In the genomic region with DNA sequence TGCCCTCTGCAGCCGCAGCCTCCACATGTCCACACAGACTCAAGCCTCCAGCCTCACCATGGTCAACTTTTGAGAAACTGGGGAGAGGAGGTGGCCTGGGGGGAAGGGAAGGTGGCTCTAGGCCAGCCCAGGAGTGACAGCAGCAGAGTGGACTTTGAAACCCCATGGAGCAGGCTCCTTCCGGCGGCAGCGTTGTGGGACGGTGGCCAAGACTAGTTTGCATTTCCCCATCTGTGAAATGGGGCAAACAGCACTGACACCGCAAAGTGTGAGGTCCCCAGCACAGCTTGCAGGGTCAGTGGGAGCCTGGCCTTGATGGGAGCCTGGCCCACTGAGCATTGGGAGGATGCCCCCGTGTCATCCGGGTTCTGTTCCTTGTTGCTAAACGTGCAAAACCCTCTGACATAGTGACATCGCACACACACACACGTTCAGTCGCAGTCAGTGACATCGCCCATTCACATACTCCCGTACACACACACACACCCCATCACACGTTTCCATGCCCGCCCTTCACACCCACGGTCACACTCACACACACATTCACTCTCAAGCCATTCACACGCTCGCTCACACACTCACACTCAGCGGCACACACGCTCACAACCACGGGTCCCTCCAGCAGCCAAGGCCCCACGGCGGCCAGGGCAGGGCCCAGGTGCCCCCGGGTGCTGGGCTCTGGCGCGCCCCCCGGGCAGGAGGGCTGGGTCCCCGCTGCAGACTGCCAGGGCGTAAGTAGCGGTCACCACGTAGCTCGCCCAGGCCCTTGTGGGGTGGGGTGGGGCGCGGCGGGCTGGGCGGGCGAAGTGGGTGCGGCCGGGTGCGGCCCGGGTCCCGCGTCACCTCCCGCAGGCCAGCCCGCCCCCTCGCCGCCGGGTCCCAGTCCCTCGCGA, we compare ENCODE assay signal across 8 cellular contexts. TPM values are rescaled to one million over a fixed set of nuclear protein-coding genes. Genes with fewer than 3 reads are reported as not detected.
DNase-seq lines count a peak whose midpoint lies in the region; ATAC-seq and TF ChIP-seq lines count a peak whose summit lies in the region.

No MANE protein-coding gene starts in this region.

- intact Hi-C loops in tibial artery (cut with DNase I; ENCODE audit: low total_unique reads), result no loop called here

- H3K36me3 ChIP-seq in CD8-positive, alpha-beta memory T cell (ENCODE audit: insufficient read depth, low read length), result no peaks in the 10 kb centered on the region
- H3K36me3 ChIP-seq in HUES6 (ENCODE audit: control insufficient read depth, insufficient read depth, low read length) (no peaks in the 10 kb centered on the region), mucosa of stomach (ENCODE audit: control insufficient read depth, insufficient read depth, low read length) (no peaks in the 10 kb centered on the region), tibial artery (no peaks in the 10 kb centered on the region)

- TF ChIP-seq CTCF in epithelial cell of esophagus (IDR thresholded peaks at IDR 0.05; ENCODE audit: insufficient read depth, low read depth, low read length, missing control alignments) (no peak), tibial artery (IDR thresholded peaks at IDR 0.05) (no peak)

- H3K4me1 ChIP-seq in CD8-positive, alpha-beta memory T cell (ENCODE audit: insufficient read depth, low read length), result peaks cover 37% of the 10 kb centered on the region
- peaks cover 24% of the 10 kb centered on the region for H3K4me1 ChIP-seq in HUES6 (ENCODE audit: control insufficient read depth, insufficient read depth, low read length)
- peaks cover 57% of the 10 kb centered on the region for H3K4me1 ChIP-seq in mucosa of stomach (ENCODE audit: control insufficient read depth, insufficient read depth, low read length)
- peaks cover 18 to 53% (median 51%) of the 10 kb centered on the region in 4 donors for H3K4me1 ChIP-seq in tibial artery

- H3K36me3 Mint-ChIP-seq in CD8-positive, alpha-beta memory T cell, result peaks cover 0 to 9% (median 0%) of the 10 kb centered on the region in 3 donors

- CTCF ChIA-PET in CD8-positive, alpha-beta memory T cell (lab: Charles Lee), result no interaction called here

- H3K9ac ChIP-seq in HUES6 (ENCODE audit: low read length) (peak overlapping the region; percentile 72), mucosa of stomach (ENCODE audit: low read length) (peak overlapping the region; percentile 68)

- POLR2A ChIA-PET in CD8-positive, alpha-beta memory T cell (lab: Charles Lee), result interaction anchor here (0.6 to 3.0 kb wide), 3 partner anchors 9 to 34 kb away, joined by 3 to 47 read pairs (median 3); partner anchors contain the start of gene POLDIP3

- H3K27me3 Mint-ChIP-seq in CD8-positive, alpha-beta memory T cell, result peaks cover 0 to 2% of the 10 kb centered on the region in 2 donors

- peak overlapping the region; percentile 96 to 100 (median 98) for H3K4me3 Mint-ChIP-seq in CD8-positive, alpha-beta memory T cell

- H3K9me3 Mint-ChIP-seq in CD8-positive, alpha-beta memory T cell, result peaks cover 0 to 2% (median 0%) of the 10 kb centered on the region in 5 donors

- ATAC-seq in GM21381 (IDR thresholded peaks at IDR 0.05; ENCODE audit: unreplicated experiment), result peak; percentile 40

- peak in 1 of 5 donors; percentile 73 for DNase-seq in CD8-positive, alpha-beta memory T cell
- DNase-seq in activated CD4-positive, alpha-beta T cell treated with anti-CD3 and anti-CD28 coated beads for 48 hours, result peak; percentile 39
- DNase-seq in epithelial cell of esophagus (ENCODE audit: low read depth), result peak; percentile 73
- DNase-seq in tibial artery, result peak; percentile 45 to 77
- DNase-seq in NCI-H510A (lab: John Stamatoyannopoulos, UW), result no peak

- no peaks in the 10 kb centered on the region for H3K9me3 ChIP-seq in CD8-positive, alpha-beta memory T cell (ENCODE audit: low read length)
- H3K9me3 ChIP-seq in HUES6 (ENCODE audit: control insufficient read depth, insufficient read depth, low read depth, low read length) (no peaks in the 10 kb centered on the region), mucosa of stomach (ENCODE audit: control insufficient read depth, low read length) (no peaks in the 10 kb centered on the region), tibial artery (no peaks in the 10 kb centered on the region)

- H3K27me3 ChIP-seq in CD8-positive, alpha-beta memory T cell (ENCODE audit: insufficient read depth, low read length, poor library complexity, severe bottlenecking), result no peaks in the 10 kb centered on the region
- no peaks in the 10 kb centered on the region for H3K27me3 ChIP-seq in HUES6 (ENCODE audit: control insufficient read depth, insufficient read depth, low read length)
- no peaks in the 10 kb centered on the region for H3K27me3 ChIP-seq in mucosa of stomach (ENCODE audit: control insufficient read depth, insufficient read depth, low read length)
- no peaks in the 10 kb centered on the region for H3K27me3 ChIP-seq in tibial artery

- peak overlapping the region; percentile 90 to 100 (median 99) for H3K27ac Mint-ChIP-seq in CD8-positive, alpha-beta memory T cell

- peaks cover 18 to 52% (median 25%) of the 10 kb centered on the region in 3 donors for H3K4me1 Mint-ChIP-seq in CD8-positive, alpha-beta memory T cell

- peak overlapping the region; percentile 88 for H3K27ac ChIP-seq in CD8-positive, alpha-beta memory T cell (ENCODE audit: low read depth, low read length)
- H3K27ac ChIP-seq in HUES6 (ENCODE audit: low read depth, low read length) (no peak overlapping the region), tibial artery (peak overlapping the region; percentile 99 to 100)

- H3K4me3 ChIP-seq in CD8-positive, alpha-beta memory T cell (ENCODE audit: low read length), result peak overlapping the region; percentile 87
- H3K4me3 ChIP-seq in HUES6 (ENCODE audit: low read depth, low read length) (peak overlapping the region; percentile 82), epithelial cell of esophagus (ENCODE audit: low read length) (peak overlapping the region; percentile 76), mucosa of stomach (ENCODE audit: low read length) (peak overlapping the region; percentile 71), tibial artery (peak overlapping the region; percentile 99)

RNA-seq across cellular contexts. Expression of gene CYB5R3, which starts 0.6 kb away (rescaled TPM):
- total RNA-seq in CD8-positive, alpha-beta memory T cell, result 10 to 100 TPM; 70.9 to 75.1 TPM
- polyA plus RNA-seq in CD8-positive, alpha-beta memory T cell, result 105 TPM

RNA-seq across cellular contexts. Expression of gene ATP5MGL, which starts 8.2 kb away (rescaled TPM):
- total RNA-seq in CD8-positive, alpha-beta memory T cell, result under 1 TPM; 0.51 to 0.74 TPM
- 0.51 TPM for polyA plus RNA-seq in CD8-positive, alpha-beta memory T cell

RNA-seq across cellular contexts. Expression of gene POLDIP3, which starts 33.9 kb away (rescaled TPM):
- 10 to 100 TPM; 80.0 to 82.8 TPM for total RNA-seq in CD8-positive, alpha-beta memory T cell
- polyA plus RNA-seq in CD8-positive, alpha-beta memory T cell, result 78.0 TPM
